ENCODE assay signal across 8 cellular contexts in the genomic region with DNA sequence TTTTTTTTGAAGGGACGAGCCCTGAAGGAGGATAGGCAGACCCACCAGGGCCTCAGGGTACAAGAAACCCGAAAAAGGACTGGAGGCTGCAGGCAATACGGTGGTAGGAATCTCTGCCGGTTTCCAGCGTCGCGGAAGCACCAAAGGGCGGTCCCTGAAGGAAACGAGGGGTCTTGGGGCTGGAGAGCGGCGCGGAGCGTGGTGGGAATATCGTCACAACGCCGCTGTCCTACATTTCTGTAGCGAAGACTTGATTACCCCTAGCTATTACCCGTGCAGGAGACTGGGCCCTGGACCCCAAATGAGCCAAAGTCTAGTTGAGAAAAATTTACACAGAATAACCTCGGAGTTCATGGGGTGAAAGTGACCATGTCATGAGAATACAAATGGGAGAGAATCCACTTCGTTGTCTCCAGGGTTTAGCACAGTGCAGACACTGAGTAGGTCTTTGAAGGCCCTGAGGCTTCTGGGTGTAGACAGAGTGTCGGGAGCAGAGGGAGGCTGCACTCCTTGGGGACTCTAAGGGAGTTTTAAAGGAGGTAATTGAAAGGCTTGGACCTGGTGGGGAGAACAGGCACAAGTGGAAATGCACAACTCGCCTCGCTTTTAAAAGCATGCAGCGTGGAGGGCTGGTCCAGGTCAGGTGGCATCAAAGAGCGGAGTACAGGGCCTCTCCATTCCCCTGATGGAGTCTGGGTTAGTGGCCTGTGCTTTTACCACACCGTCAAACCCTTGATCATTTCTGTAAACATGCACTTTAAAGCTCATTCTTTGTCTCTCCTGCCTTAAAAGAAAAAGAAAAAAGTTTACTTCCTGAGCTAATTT. TPM values are rescaled to one million over a fixed set of nuclear protein-coding genes. Genes with fewer than 3 reads are reported as not detected.
A peak's percentile ranks its signal among the peaks of the same experiment; 100 is the strongest.
DNase-seq lines count a peak whose midpoint lies in the region; ATAC-seq and TF ChIP-seq lines count a peak whose summit lies in the region.

No MANE protein-coding gene starts in this region.

- ATAC-seq in naive thymus-derived CD8-positive, alpha-beta T cell, result peak; percentile 20 to 24

- peak overlapping the region; percentile 97 for H3K4me3 Mint-ChIP-seq in endothelial cell (ENCODE audit: unreplicated experiment)
- peak overlapping the region; percentile 93 to 99 (median 97) for H3K4me3 Mint-ChIP-seq in naive thymus-derived CD8-positive, alpha-beta T cell

- H3K9me3 Mint-ChIP-seq in endothelial cell (ENCODE audit: unreplicated experiment), result no peaks in the 10 kb centered on the region
- H3K9me3 Mint-ChIP-seq in naive thymus-derived CD8-positive, alpha-beta T cell, result no peaks in the 10 kb centered on the region

- TF ChIP-seq CTCF in endothelial cell (IDR thresholded peaks at IDR 0.05; ENCODE audit: unreplicated experiment), result no peak

- H3K4me1 Mint-ChIP-seq in endothelial cell (ENCODE audit: unreplicated experiment), result peaks cover 40% of the 10 kb centered on the region
- H3K4me1 Mint-ChIP-seq in naive thymus-derived CD8-positive, alpha-beta T cell, result peaks cover 33 to 62% (median 57%) of the 10 kb centered on the region in 4 donors

- in situ Hi-C loops in KBM-7 (cut with MboI; ENCODE audit: low pct_unique_long_range_greater_than_20kb, low sequenced_read_pairs), result no loop called here

- POLR2A ChIA-PET in naive thymus-derived CD8-positive, alpha-beta T cell (lab: Charles Lee), result interaction anchor here (0.8 to 7.0 kb wide), 21 partner anchors 9 to 224 kb away, joined by 3 to 67 read pairs (median 4); no protein-coding TSS in a partner anchor

- peaks cover 10% of the 10 kb centered on the region for H3K27me3 Mint-ChIP-seq in endothelial cell (ENCODE audit: unreplicated experiment)
- no peaks in the 10 kb centered on the region for H3K27me3 Mint-ChIP-seq in naive thymus-derived CD8-positive, alpha-beta T cell

- DNase-seq in NCI-H2081 (lab: John Stamatoyannopoulos, UW) (peak; percentile 1), NCI-H2081 treated with DMSO at 0.1 percent for 48 hours (lab: John Stamatoyannopoulos, UW) (no peak), T-helper 2 cell (peak in 3 of 5 experiments; percentile 26 to 43 (median 33)), endothelial cell (ENCODE audit: low spot score) (peak; percentile 21), KBM-7 (no peak), middle frontal gyrus (ENCODE audit: extremely low spot score, low spot score) (no peak), superior temporal gyrus (ENCODE audit: extremely low spot score) (no peak)
- DNase-seq in naive thymus-derived CD8-positive, alpha-beta T cell, result peak in 9 of 10 donors; percentile 21 to 72 (median 51)

- H3K36me3 Mint-ChIP-seq in endothelial cell (ENCODE audit: low read depth, unreplicated experiment), result peaks cover 7% of the 10 kb centered on the region
- H3K36me3 Mint-ChIP-seq in naive thymus-derived CD8-positive, alpha-beta T cell, result peaks cover 0 to 2% (median 0%) of the 10 kb centered on the region in 3 donors

- peak overlapping the region; percentile 89 for H3K27ac Mint-ChIP-seq in endothelial cell (ENCODE audit: unreplicated experiment)
- peak overlapping the region; percentile 92 to 99 (median 98) for H3K27ac Mint-ChIP-seq in naive thymus-derived CD8-positive, alpha-beta T cell

RNA-seq across cellular contexts. Expression of a gene that starts 1.5 kb away (rescaled TPM):
- total RNA-seq in endothelial cell (ENCODE audit: unreplicated experiment), result 156 TPM
- total RNA-seq in naive thymus-derived CD8-positive, alpha-beta T cell, result 100 to 1,000 TPM; 248 to 261 TPM
- polyA plus RNA-seq in naive thymus-derived CD8-positive, alpha-beta T cell, result 10 to 100 TPM; 59.1 to 65.0 (median 60.6) TPM

Comparison
In these comparisons a context has a peak if more than half of its experiments do, and no peak if none do; other contexts are left out.
1. DNase-seq: peak in NCI-H2081 (2 of 2), T-helper 2 cell (3 of 5), endothelial cell (single experiment) and naive thymus-derived CD8-positive, alpha-beta T cell (9 of 10); none in NCI-H2081 treated with DMSO at 0.1 percent for 48 hours (single experiment), KBM-7 (single experiment), middle frontal gyrus (single experiment) and superior temporal gyrus (single experiment).